In the genomic region with DNA sequence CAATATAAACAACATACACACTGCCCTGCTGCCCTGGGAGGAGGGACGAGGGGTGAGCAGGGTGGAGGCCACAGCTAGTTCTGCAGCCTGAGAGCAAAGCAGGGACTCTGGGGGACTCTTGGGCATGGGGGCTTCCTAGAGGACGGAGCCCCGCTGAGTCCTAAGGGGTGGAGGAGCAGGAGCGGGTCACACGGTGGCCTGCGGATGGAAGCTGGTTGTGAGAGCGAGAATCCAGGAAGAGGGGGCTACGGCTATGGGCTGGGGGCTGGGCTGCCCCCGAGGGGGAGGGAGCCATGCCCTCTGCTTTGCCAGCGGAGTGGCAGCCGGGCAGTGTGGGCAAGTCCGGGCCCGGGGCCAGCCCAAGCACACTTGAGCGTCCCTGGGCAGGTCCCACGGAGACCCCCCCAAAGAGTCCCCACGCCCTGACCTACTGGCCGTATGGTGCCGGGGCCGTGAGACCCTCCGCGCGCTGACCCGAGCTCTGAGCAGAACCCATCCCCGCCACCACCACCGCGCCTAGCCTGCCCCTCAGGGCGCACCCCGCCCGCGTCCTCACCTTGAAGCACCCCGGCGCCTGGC, we compare ENCODE assay signal across 14 cellular contexts. TPM values are rescaled to one million over a fixed set of nuclear protein-coding genes. Genes with fewer than 3 reads are reported as not detected.
DNase-seq lines count a peak whose midpoint lies in the region; ATAC-seq and TF ChIP-seq lines count a peak whose summit lies in the region.
"Had no signal": no experiment of that assay in that cellular context is flagged by ENCODE, and none has a peak within 500 bp of the region (broad histone marks: within the 10 kb centered on the region; RNA-seq: fewer than 3 reads in every experiment).

No MANE protein-coding gene starts in this region.

- DNase-seq in AG04450 (ENCODE audit: low read depth, low spot score) (no peak), ascending aorta (ENCODE audit: low spot score in 2 of 2) (no peak), prostate gland (ENCODE audit: low spot score) (no peak), AG20443 (ENCODE audit: low spot score) (no peak), midbrain (lab: John Stamatoyannopoulos, UW) (no peak)
- no peak for DNase-seq in activated CD8-positive, alpha-beta memory T cell treated with anti-CD3 and anti-CD28 coated beads, Interleukin-2, amount 10 ng/mL, durations not matched to agents 7 days and 5 days
- DNase-seq: central memory CD4-positive, alpha-beta T cell; NCI-H524 treated with DMSO at 0.1 percent for 48 hours; T-cell had no signal

- no peaks in the 10 kb centered on the region for H3K9me3 Mint-ChIP-seq in activated CD8-positive, alpha-beta memory T cell treated with anti-CD3 and anti-CD28 coated beads, Interleukin-2, amount 10 ng/mL, durations not matched to agents 7 days and 5 days (ENCODE audit: low read depth)
- H3K9me3 Mint-ChIP-seq: T-cell had no signal

- H3K27ac ChIP-seq in AG04450 (ENCODE audit: low read depth, low read length) (peak overlapping the region; percentile 11), ascending aorta (peak overlapping the region; percentile 90 to 94), prostate gland (peak overlapping the region; percentile 69 to 76)
- H3K27ac ChIP-seq: BLaER1 treated with 17β-estradiol and CSF1 and Interleukin-3, amounts not matched to agents 10 nM and 100 nM had no signal

- H3K4me3 ChIP-seq in AG04450 (ENCODE audit: low read depth, low read length) (peak overlapping the region; percentile 70), ascending aorta (peak overlapping the region; percentile 85 to 88), iPS-11a (ENCODE audit: low read depth, low read length) (peak overlapping the region; percentile 51), prostate gland (peak overlapping the region; percentile 34)
- H3K4me3 ChIP-seq: BLaER1 treated with 17β-estradiol and CSF1 and Interleukin-3, amounts not matched to agents 10 nM and 100 nM had no signal

- H3K36me3 ChIP-seq in ascending aorta (no peaks in the 10 kb centered on the region), prostate gland (no peaks in the 10 kb centered on the region)
- H3K36me3 ChIP-seq: BLaER1 treated with 17β-estradiol and CSF1 and Interleukin-3, amounts not matched to agents 10 nM and 100 nM had no signal

- H3K36me3 Mint-ChIP-seq in activated CD8-positive, alpha-beta memory T cell treated with anti-CD3 and anti-CD28 coated beads, Interleukin-2, amount 10 ng/mL, durations not matched to agents 7 days and 5 days: no peaks in the 10 kb centered on the region
- H3K36me3 Mint-ChIP-seq: T-cell had no signal

- no peak overlapping the region for H3K27ac Mint-ChIP-seq in activated CD8-positive, alpha-beta memory T cell treated with anti-CD3 and anti-CD28 coated beads, Interleukin-2, amount 10 ng/mL, durations not matched to agents 7 days and 5 days
- H3K27ac Mint-ChIP-seq: T-cell had no signal

- no peaks in the 10 kb centered on the region for H3K27me3 ChIP-seq in AG04450 (ENCODE audit: control insufficient read depth, insufficient read depth, low read length)
- no peaks in the 10 kb centered on the region for H3K27me3 ChIP-seq in ascending aorta
- H3K27me3 ChIP-seq in prostate gland (replicated peaks; ENCODE audit: insufficient read depth): peaks cover 3% of the 10 kb centered on the region

- no peak for ATAC-seq in GM21528 (IDR thresholded peaks at IDR 0.05; ENCODE audit: low FRiP score, unreplicated experiment)
- no peak for ATAC-seq in activated CD8-positive, alpha-beta memory T cell treated with anti-CD3 and anti-CD28 coated beads, Interleukin-2, amount 10 ng/mL, durations not matched to agents 7 days and 5 days

- no peak for TF ChIP-seq POLR2A in prostate gland (IDR thresholded peaks at IDR 0.05)

- H3K27me3 Mint-ChIP-seq in activated CD8-positive, alpha-beta memory T cell treated with anti-CD3 and anti-CD28 coated beads, Interleukin-2, amount 10 ng/mL, durations not matched to agents 7 days and 5 days: peaks cover 71% of the 10 kb centered on the region

- no peaks in the 10 kb centered on the region; the same call in 1 of the 2 replicates for H3K9me3 ChIP-seq in AG04450 (ENCODE audit: control insufficient read depth, insufficient read depth, low read length)
- no peaks in the 10 kb centered on the region for H3K9me3 ChIP-seq in ascending aorta
- H3K9me3 ChIP-seq in prostate gland: no peaks in the 10 kb centered on the region
- H3K9me3 ChIP-seq: BLaER1 treated with 17β-estradiol and CSF1 and Interleukin-3, amounts not matched to agents 10 nM and 100 nM had no signal

- intact Hi-C loops in ascending aorta (cut with DNase I) (loop anchor here (5.0 to 10.0 kb wide), 4 partner anchors 166 to 403 kb away; a partner anchor contains a TSS), prostate gland (cut with DNase I) (no loop called here)

- TF ChIP-seq CTCF in AG04450 (IDR thresholded peaks at IDR 0.05; ENCODE audit: low read depth, low read length): no peak
- TF ChIP-seq CTCF in ascending aorta (IDR thresholded peaks at IDR 0.05): no peak
- TF ChIP-seq CTCF in prostate gland (IDR thresholded peaks at IDR 0.05): no peak

- WGBS in prostate gland: 18% methylated on average over 21 of the region's 32 CpGs

- POLR2A ChIA-PET in AG04450 (lab: Yijun Ruan, JAX): interaction anchor here (1.1 to 2.3 kb wide), 3 partner anchors 30 to 127 kb away, joined by 3 to 10 read pairs (median 4); a partner anchor contains a TSS

- peaks cover 6% of the 10 kb centered on the region for H3K4me1 Mint-ChIP-seq in activated CD8-positive, alpha-beta memory T cell treated with anti-CD3 and anti-CD28 coated beads, Interleukin-2, amount 10 ng/mL, durations not matched to agents 7 days and 5 days

- peaks cover 18 to 39% of the 10 kb centered on the region in 2 donors for H3K4me1 ChIP-seq in ascending aorta
- H3K4me1 ChIP-seq in prostate gland (replicated peaks): peaks cover under 1% of the 10 kb centered on the region

- no peak overlapping the region for H3K4me3 Mint-ChIP-seq in activated CD8-positive, alpha-beta memory T cell treated with anti-CD3 and anti-CD28 coated beads, Interleukin-2, amount 10 ng/mL, durations not matched to agents 7 days and 5 days

- CTCF ChIA-PET in AG04450 (lab: Charles Lee): interaction anchor here (0.6 to 1.9 kb wide), 3 partner anchors 28 to 39 kb away, joined by 3 to 6 read pairs (median 3); no protein-coding TSS in a partner anchor
- CTCF ChIA-PET in activated CD8-positive, alpha-beta memory T cell treated with anti-CD3 and anti-CD28 coated beads, Interleukin-2, amount 10 ng/mL, durations not matched to agents 7 days and 5 days (lab: Charles Lee): interaction anchor here (1.4 to 9.8 kb wide), 2 partner anchors 9 to 28 kb away, joined by 3 to 122 read pairs; no protein-coding TSS in a partner anchor

RNA-seq across cellular contexts. Expression of a gene that starts 0.4 kb away (rescaled TPM):
- polyA plus RNA-seq in AG04450 (2011; rRNA removed): 16.3 and 18.3 TPM in 2 replicates
- 13.4 and 17.4 TPM in 2 replicates for polyA minus RNA-seq in AG04450 (2011; rRNA and poly(A)+ RNA removed)
- total RNA-seq in ascending aorta (234 TPM), prostate gland (10 to 100 TPM; 18.2 to 38.3 TPM)
- total RNA-seq in activated CD8-positive, alpha-beta memory T cell treated with anti-CD3 and anti-CD28 coated beads, Interleukin-2, amount 10 ng/mL, durations not matched to agents 7 days and 5 days: not detected
- total RNA-seq: pulmonary artery endothelial cell, T-cell had no signal

RNA-seq across cellular contexts. Expression of a gene that starts 18.2 kb away (rescaled TPM):
- polyA plus RNA-seq in AG04450 (2011; rRNA removed): not detected in 2 replicates
- not detected in 2 replicates for polyA minus RNA-seq in AG04450 (2011; rRNA and poly(A)+ RNA removed)
- not detected for total RNA-seq in ascending aorta
- not detected for total RNA-seq in prostate gland
- not detected for total RNA-seq in activated CD8-positive, alpha-beta memory T cell treated with anti-CD3 and anti-CD28 coated beads, Interleukin-2, amount 10 ng/mL, durations not matched to agents 7 days and 5 days
- total RNA-seq: LHCN-M2, pulmonary artery endothelial cell, T-cell had no signal

RNA-seq across cellular contexts. Expression of a gene that starts 31.0 kb away (rescaled TPM):
- polyA plus RNA-seq in AG04450 (2011; rRNA removed): not detected in 2 replicates
- polyA minus RNA-seq in AG04450 (2011; rRNA and poly(A)+ RNA removed): not detected in 2 replicates
- total RNA-seq in ascending aorta (23.2 TPM), prostate gland (1 to 10 TPM in 1 of 2 donors, under 1 TPM in 1; 0.32 to 5.3 TPM)
- not detected for total RNA-seq in activated CD8-positive, alpha-beta memory T cell treated with anti-CD3 and anti-CD28 coated beads, Interleukin-2, amount 10 ng/mL, durations not matched to agents 7 days and 5 days
- total RNA-seq: LHCN-M2, pulmonary artery endothelial cell had no signal

RNA-seq across cellular contexts. Expression of a gene that starts 51.0 kb away (rescaled TPM):
- polyA plus RNA-seq in AG04450 (2011; rRNA removed): 0.05 and 0.09 TPM in 2 replicates
- 0.13 TPM in 1 of 2 replicates, not detected in the other for polyA minus RNA-seq in AG04450 (2011; rRNA and poly(A)+ RNA removed)
- total RNA-seq in ascending aorta (64.8 TPM), prostate gland (1 to 10 TPM; 3.9 to 9.4 TPM)
- not detected for total RNA-seq in activated CD8-positive, alpha-beta memory T cell treated with anti-CD3 and anti-CD28 coated beads, Interleukin-2, amount 10 ng/mL, durations not matched to agents 7 days and 5 days
- total RNA-seq: LHCN-M2 had no signal

Comparison
In these comparisons a context has a peak if more than half of its experiments do, and no peak if none do; other contexts are left out.
1. H3K27ac ChIP-seq: peak in every context shown above with its lines; median percentile 92 in ascending aorta; 72 in prostate gland; 11 in AG04450.
2. H3K4me3 ChIP-seq: peak in every context shown above with its lines; median percentile 86 in ascending aorta; 70 in AG04450; 51 in iPS-11a; 34 in prostate gland.
3. RNA of a gene that starts 0.4 kb away (total RNA-seq): 234 TPM in ascending aorta (single experiment) and 18.2 to 38.3 TPM in prostate gland; not detected in activated CD8-positive, alpha-beta memory T cell treated with anti-CD3 and anti-CD28 coated beads, Interleukin-2, amount 10 ng/mL, durations not matched to agents 7 days and 5 days; every median in the first group is over 10 times any median in the second.